In genomic region chr13:109899748-109900147, GRCh38 we compare ENCODE assay signal across 1 cellular context.
TF ChIP-seq lines count a peak whose summit lies in the region.

No MANE protein-coding gene starts in this region.

TF ChIP-seq in WTC11, 78 proteins besides CTCF, POLR2A, EP300 and RAD21 (continued from another document):
- TF ChIP-seq ATF6 (CRISPR knock-in tag; IDR thresholded peaks at IDR 0.05) (no peak), ZNF232 (CRISPR knock-in tag; IDR thresholded peaks at IDR 0.05) (no peak)
TF ChIP-seq in WTC11: peak in this region for 1.
